ENCODE assay signal across 25 cellular contexts in genomic region chr2:33190393-33190937, GRCh38.
DNase-seq lines count a peak whose midpoint lies in the region; ATAC-seq and TF ChIP-seq lines count a peak whose summit lies in the region.
"Had no signal": no experiment of that assay in that cellular context is flagged by ENCODE, and none has a peak within 500 bp of the region (broad histone marks: within the 10 kb centered on the region; RNA-seq: fewer than 3 reads in every experiment).

No MANE protein-coding gene starts in this region.

- POLR2A ChIA-PET in IMR-90 (lab: Charles Lee; ENCODE audit: unreplicated experiment) (no interaction called here), SK-N-SH (lab: Yijun Ruan, JAX) (no interaction called here)

- H3K9me2 ChIP-seq in SK-N-SH: no peaks in the 10 kb centered on the region

- DNase-seq in IMR-90 (peak; percentile 33), ascending aorta (ENCODE audit: low spot score in 2 of 2) (no peak), mesenchymal stem cell (no peak), thoracic aorta (ENCODE audit: low spot score) (no peak), breast epithelium (ENCODE audit: low spot score in 2 of 2) (no peak), adrenal gland (no peak), SK-N-SH (no peak)
- DNase-seq in activated effector memory CD4-positive, alpha-beta T cell treated with anti-CD3 and anti-CD28 coated beads, Interleukin-2, amount 50 U/mL, for 16 hours: no peak
- DNase-seq: CD4-positive, alpha-beta T cell; COR-L47; DMS 273 treated with DMSO at 0.1 percent for 48 hours; DMS79; EL; GDM1; H9; MM.1S; NCI-H2029; NCI-H446; NCI-H524 treated with DMSO at 0.1 percent for 48 hours; NCI-H774; SJCRH30 had no signal

- H2BK15ac ChIP-seq in IMR-90 (ENCODE audit: low read depth, low read length) (no peak overlapping the region), mesenchymal stem cell (ENCODE audit: low read depth, poor library complexity, severe bottlenecking) (no peak overlapping the region)

- H3K4me2 ChIP-seq in IMR-90 (ENCODE audit: low read depth, low read length) (peak overlapping the region; percentile 27), mesenchymal stem cell (ENCODE audit: low read length, poor library complexity, severe bottlenecking) (no peak overlapping the region), SK-N-SH (no peak overlapping the region)
- H3K4me2 ChIP-seq: BLaER1, GM23338 had no signal

- no peak overlapping the region; the same call in 1 of the 2 replicates for H3K27ac ChIP-seq in IMR-90 (ENCODE audit: insufficient read depth, low read length)
- peak overlapping the region; percentile 46 to 66 for H3K27ac ChIP-seq in ascending aorta
- no peak overlapping the region for H3K27ac ChIP-seq in mesenchymal stem cell (ENCODE audit: low read length, poor library complexity, severe bottlenecking)
- H3K27ac ChIP-seq in thoracic aorta: peak overlapping the region; percentile 43 to 67
- H3K27ac ChIP-seq in breast epithelium: no peak overlapping the region
- H3K27ac ChIP-seq in adrenal gland: no peak overlapping the region
- H3K27ac ChIP-seq in SK-N-SH (ENCODE audit: low read depth in 2 of 2, low read length in 1 of 2): no peak overlapping the region
- H3K27ac ChIP-seq: BLaER1, SJCRH30 had no signal

- ATAC-seq in IMR-90 (ENCODE audit: low read depth) (peak; percentile 58), thoracic aorta (ENCODE audit: insufficient number of reproducible peaks, low FRiP score, low read depth) (no peak)
- ATAC-seq: GM12878, GM23338, K562 had no signal

- peaks cover 30% of the 10 kb centered on the region; the same call in 1 of the 2 replicates for H3K79me2 ChIP-seq in SK-N-SH (ENCODE audit: insufficient read depth)

- H3K4me1 ChIP-seq in IMR-90 (ENCODE audit: control insufficient read depth, insufficient read depth, low read length): peaks cover 6% of the 10 kb centered on the region
- H3K4me1 ChIP-seq in ascending aorta: peaks cover 6 to 25% of the 10 kb centered on the region in 2 donors
- no peaks in the 10 kb centered on the region for H3K4me1 ChIP-seq in mesenchymal stem cell (ENCODE audit: control insufficient read depth, insufficient read depth, low read depth, low read length)
- peaks cover 12 to 72% of the 10 kb centered on the region in 2 donors for H3K4me1 ChIP-seq in thoracic aorta (ENCODE audit: control insufficient read depth in 1 of 2, low read depth in 2 of 2)
- no peaks in the 10 kb centered on the region for H3K4me1 ChIP-seq in breast epithelium
- no peaks in the 10 kb centered on the region for H3K4me1 ChIP-seq in adrenal gland (replicated peaks in 1 of 2)
- H3K4me1 ChIP-seq in SK-N-SH (ENCODE audit: control insufficient read depth in 1 of 2, insufficient read depth in 2 of 2, low read depth in 1 of 2, low read length in 1 of 2): peaks cover 0 to 4% of the 10 kb centered on the region in 2 experiments; a peak in 1 of 4 replicates
- H3K4me1 ChIP-seq: BLaER1, SJCRH30 had no signal

- no TSS peak for BruUV-seq in IMR-90 (replicated peaks; lab: Mats Ljungman, UMichigan)

- no peak overlapping the region for H2AK9ac ChIP-seq in IMR-90 (replicated peaks; ENCODE audit: low read depth, low read length, poor library complexity)

- dilution Hi-C loops in IMR-90 (cut with HindIII; ENCODE audit: low sequenced_read_pairs, unreplicated experiment): no loop called here

- H3F3A ChIP-seq in SK-N-SH (replicated peaks; ENCODE audit: insufficient read depth): peaks cover 4% of the 10 kb centered on the region

- H2BK5ac ChIP-seq in IMR-90 (ENCODE audit: low read depth, low read length, poor library complexity, severe bottlenecking): peak overlapping the region; percentile 12
- no peak overlapping the region for H2BK5ac ChIP-seq in mesenchymal stem cell (ENCODE audit: low read depth, low read length, poor library complexity, severe bottlenecking)

- H2BK120ac ChIP-seq in IMR-90 (ENCODE audit: low read depth, low read length): no peak overlapping the region
- H2BK120ac ChIP-seq in mesenchymal stem cell (ENCODE audit: low read depth, low read length): peak overlapping the region; percentile 59

- in situ Hi-C loops in IMR-90 (cut with MboI; ENCODE audit: low sequenced_read_pairs): no loop called here

- H3K79me1 ChIP-seq in IMR-90 (ENCODE audit: low read depth in 1 of 2, low read length in 2 of 2): peaks cover 34 to 65% of the 10 kb centered on the region in 2 experiments
- H3K79me1 ChIP-seq in mesenchymal stem cell (replicated peaks; ENCODE audit: low read length, poor library complexity, severe bottlenecking): no peaks in the 10 kb centered on the region

- H2AK5ac ChIP-seq in IMR-90 (ENCODE audit: low read depth, low read length) (no peak overlapping the region), mesenchymal stem cell (ENCODE audit: low read length, severe bottlenecking) (no peak overlapping the region)

- H2BK12ac ChIP-seq in mesenchymal stem cell (ENCODE audit: low read length in 2 of 2): no peak overlapping the region

- H3K4ac ChIP-seq in IMR-90 (ENCODE audit: low read depth, low read length): peak overlapping the region; percentile 22; the same call in 1 of the 2 replicates
- H3K4ac ChIP-seq in mesenchymal stem cell (ENCODE audit: low read depth in 1 of 2, low read length in 2 of 2): no peak overlapping the region

- no peak for TF ChIP-seq EP300 in SK-N-SH (IDR thresholded peaks at IDR 0.05; ENCODE audit: borderline replicate concordance in 1 of 2, low read depth in 1 of 2, low read length in 1 of 2)

- no peaks in the 10 kb centered on the region for H3K27me3 ChIP-seq in IMR-90 (ENCODE audit: control insufficient read depth, insufficient read depth, low read length)
- H3K27me3 ChIP-seq in ascending aorta: no peaks in the 10 kb centered on the region
- H3K27me3 ChIP-seq in mesenchymal stem cell (ENCODE audit: control insufficient read depth in 1 of 2, insufficient read depth in 1 of 2, low read length in 2 of 2): no peaks in the 10 kb centered on the region
- H3K27me3 ChIP-seq in thoracic aorta (replicated peaks; ENCODE audit: insufficient read depth): no peaks in the 10 kb centered on the region
- H3K27me3 ChIP-seq in breast epithelium: no peaks in the 10 kb centered on the region
- H3K27me3 ChIP-seq in adrenal gland: no peaks in the 10 kb centered on the region
- H3K27me3 ChIP-seq in SK-N-SH (ENCODE audit: insufficient read depth): no peaks in the 10 kb centered on the region
- H3K27me3 ChIP-seq: BLaER1, SJCRH30 had no signal

- H3K36me3 ChIP-seq in IMR-90 (ENCODE audit: control insufficient read depth, insufficient read depth, low read length) (peaks cover 45% of the 10 kb centered on the region), ascending aorta (peaks cover 40 to 56% of the 10 kb centered on the region in 2 donors), mesenchymal stem cell (ENCODE audit: control insufficient read depth in 1 of 2, insufficient read depth in 2 of 2, low read depth in 1 of 2, low read length in 2 of 2) (peaks cover 0 to 60% of the 10 kb centered on the region in 2 experiments), thoracic aorta (peaks cover 38% of the 10 kb centered on the region), breast epithelium (no peaks in the 10 kb centered on the region), adrenal gland (replicated peaks in 1 of 2) (no peaks in the 10 kb centered on the region), SK-N-SH (replicated peaks in 1 of 2; ENCODE audit: control insufficient read depth in 1 of 2, insufficient read depth in 2 of 2, low read length in 1 of 2) (peaks cover 52 to 76% of the 10 kb centered on the region in 2 experiments)
- H3K36me3 ChIP-seq: BLaER1 had no signal

- peak overlapping the region; percentile 50; the same call in 1 of the 2 replicates for H3K14ac ChIP-seq in IMR-90 (replicated peaks; ENCODE audit: low read depth, low read length)
- H3K14ac ChIP-seq in mesenchymal stem cell (ENCODE audit: low read length in 2 of 2): no peak overlapping the region

- no peak overlapping the region for H3K56ac ChIP-seq in IMR-90 (ENCODE audit: extremely low read depth, insufficient read depth, low read length)

- H3K23ac ChIP-seq in IMR-90 (ENCODE audit: low read depth, low read length) (peak overlapping the region; percentile 49; the same call in 1 of the 2 replicates), mesenchymal stem cell (ENCODE audit: low read length in 2 of 2) (no peak overlapping the region)

- no peak overlapping the region for H3K18ac ChIP-seq in IMR-90 (ENCODE audit: low read depth, low read length)
- no peak overlapping the region for H3K18ac ChIP-seq in mesenchymal stem cell (ENCODE audit: low read depth in 1 of 2, low read length in 2 of 2)

- H2AFZ ChIP-seq in IMR-90 (replicated peaks; ENCODE audit: low read length, poor library complexity): no peak overlapping the region
- no peak overlapping the region for H2AFZ ChIP-seq in mesenchymal stem cell (ENCODE audit: low read depth, low read length)
- no peak overlapping the region for H2AFZ ChIP-seq in SK-N-SH (ENCODE audit: low read depth)
- H2AFZ ChIP-seq: GM23338 had no signal

- H3K9me3 ChIP-seq in IMR-90 (ENCODE audit: control insufficient read depth, insufficient read depth, low read length): no peaks in the 10 kb centered on the region
- H3K9me3 ChIP-seq in ascending aorta: no peaks in the 10 kb centered on the region
- H3K9me3 ChIP-seq in mesenchymal stem cell (ENCODE audit: control insufficient read depth, low read length): no peaks in the 10 kb centered on the region
- H3K9me3 ChIP-seq in thoracic aorta: no peaks in the 10 kb centered on the region
- H3K9me3 ChIP-seq in breast epithelium: no peaks in the 10 kb centered on the region
- H3K9me3 ChIP-seq in adrenal gland (replicated peaks in 1 of 3): no peaks in the 10 kb centered on the region
- H3K9me3 ChIP-seq in SK-N-SH: no peaks in the 10 kb centered on the region
- H3K9me3 ChIP-seq: BLaER1, SJCRH30 had no signal

- no peaks in the 10 kb centered on the region for H4K20me1 ChIP-seq in IMR-90 (ENCODE audit: insufficient read depth, low read length)
- H4K20me1 ChIP-seq in SK-N-SH (ENCODE audit: insufficient read depth): no peaks in the 10 kb centered on the region
- H4K20me1 ChIP-seq: BLaER1 had no signal

- 0 out of 2 replicates have a peak overlapping the region, but pooled peaks have one; percentile 27 for H4K91ac ChIP-seq in IMR-90 (ENCODE audit: insufficient read depth, low read depth, low read length)
- no peak overlapping the region for H4K91ac ChIP-seq in mesenchymal stem cell (ENCODE audit: low read length)

- TF ChIP-seq RAD21 in IMR-90 (IDR thresholded peaks at IDR 0.05; ENCODE audit: low read length): no peak
- no peak for TF ChIP-seq RAD21 in SK-N-SH (IDR thresholded peaks at IDR 0.05; ENCODE audit: low read length)

- H4K8ac ChIP-seq in IMR-90 (ENCODE audit: low read depth in 2 of 2, low read length in 2 of 2) (peak overlapping the region in 1 of 2 experiments; percentile 39; a peak in 2 of 4 replicates), mesenchymal stem cell (ENCODE audit: low read length) (no peak overlapping the region)

- H3K9ac ChIP-seq in IMR-90 (ENCODE audit: low read depth, low read length): no peak overlapping the region
- no peak overlapping the region for H3K9ac ChIP-seq in mesenchymal stem cell (ENCODE audit: low read length)
- H3K9ac ChIP-seq in SK-N-SH: no peak overlapping the region
- H3K9ac ChIP-seq: BLaER1 had no signal

- CTCF ChIA-PET in IMR-90 (lab: Yijun Ruan, JAX) (interaction anchor here (0.6 to 1.3 kb wide), 2 partner anchors 14 to 248 kb away, joined by 3 to 5 read pairs; no protein-coding TSS in a partner anchor), SK-N-SH (lab: Yijun Ruan, JAX) (no interaction called here)

- H3K4me3 ChIP-seq in IMR-90 (ENCODE audit: insufficient read depth, low read depth, low read length): no peak overlapping the region
- no peak overlapping the region for H3K4me3 ChIP-seq in ascending aorta
- H3K4me3 ChIP-seq in mesenchymal stem cell (ENCODE audit: insufficient read depth in 1 of 2, low read depth in 1 of 2, low read length in 2 of 2): no peak overlapping the region
- H3K4me3 ChIP-seq in thoracic aorta: no peak overlapping the region
- no peak overlapping the region for H3K4me3 ChIP-seq in breast epithelium
- H3K4me3 ChIP-seq in adrenal gland: no peak overlapping the region
- H3K4me3 ChIP-seq in SK-N-SH (ENCODE audit: low read depth in 2 of 2, low read length in 1 of 2): no peak overlapping the region
- H3K4me3 ChIP-seq: BLaER1, GM12878, GM23338, K562, SJCRH30 had no signal

- no peak overlapping the region for H4K5ac ChIP-seq in IMR-90 (ENCODE audit: low read depth, low read length)

- TF ChIP-seq CTCF in IMR-90 (conservative IDR thresholded peaks at IDR 0.05; ENCODE audit: low read depth, low read length): no peak
- no peak for TF ChIP-seq CTCF in ascending aorta (IDR thresholded peaks at IDR 0.05)
- no peak for TF ChIP-seq CTCF in thoracic aorta (IDR thresholded peaks at IDR 0.05)
- TF ChIP-seq CTCF in breast epithelium (IDR thresholded peaks at IDR 0.05): no peak
- no peak for TF ChIP-seq CTCF in adrenal gland (IDR thresholded peaks at IDR 0.05)
- TF ChIP-seq CTCF in SK-N-SH (IDR thresholded peaks at IDR 0.05): no peak

- intact Hi-C loops in IMR-90 (cut with micrococcal nuclease): no loop called here
- intact Hi-C loops in ascending aorta (cut with DNase I): no loop called here
- intact Hi-C loops in breast epithelium (cut with DNase I; ENCODE audit: low total_unique reads): no loop called here
- intact Hi-C loops in adrenal gland (cut with DNase I): no loop called here

- peaks cover 12% of the 10 kb centered on the region for H3K9me1 ChIP-seq in IMR-90 (ENCODE audit: insufficient read depth, low read length)

- H2BK20ac ChIP-seq in IMR-90 (ENCODE audit: low read depth, low read length): peak overlapping the region; percentile 55; the same call in 1 of the 2 replicates

- TF ChIP-seq POLR2A in IMR-90 (IDR thresholded peaks at IDR 0.05; ENCODE audit: low read depth, low read length) (no peak), breast epithelium (IDR thresholded peaks at IDR 0.05) (no peak), adrenal gland (IDR thresholded peaks at IDR 0.05) (no peak)

- WGBS in IMR-90 (ENCODE audit: extremely low coverage in 2 of 2, insufficient read length in 1 of 2), 2 experiments: no CpG with 5 or more reads among the region's 5 CpGs
- WGBS in mesenchymal stem cell: 57% methylated on average over 4 of the region's 5 CpGs
- 67 to 74% (median 70%) methylated on average over 5 of the region's 5 CpGs for WGBS in adrenal gland, 4 donors
- 37% methylated on average over 5 of the region's 5 CpGs for WGBS in SK-N-SH (ENCODE audit: low lambda C conversion rate)

Comparison
In these comparisons a context has a peak if more than half of its experiments do, and no peak if none do; other contexts are left out.
1. H3K27ac ChIP-seq: peak in ascending aorta (2 of 2) and thoracic aorta (2 of 2); none in IMR-90 (single experiment), mesenchymal stem cell (single experiment), breast epithelium (0 of 2), adrenal gland (0 of 5) and SK-N-SH (0 of 2).